ENCODE assay signal across 18 cellular contexts in genomic region chr1:247189981-247190798, GRCh38.
"Had no signal": no experiment of that assay in that cellular context is flagged by ENCODE, and none has a peak within 500 bp of the region (broad histone marks: within the 10 kb centered on the region; RNA-seq: fewer than 3 reads in every experiment).

No MANE protein-coding gene starts in this region.

- H3K27ac ChIP-seq: esophagus muscularis mucosa, heart right ventricle, left ventricle myocardium inferior, thyroid gland had no signal

- H3K27ac Mint-ChIP-seq: activated CD4-positive, alpha-beta T cell treated with anti-CD3 and anti-CD28 coated beads, Interleukin-2, amount 10 ng/mL, durations not matched to agents 24 days and 14 days; activated CD8-positive, alpha-beta T cell treated with anti-CD3 and anti-CD28 coated beads, Interleukin-2, amount 10 ng/mL, durations not matched to agents 7 days and 5 days; activated naive CD4-positive, alpha-beta T cell treated with anti-CD3 and anti-CD28 coated beads, Interleukin-2, amount 10 ng/mL, durations not matched to agents 7 days and 5 days; activated naive CD8-positive, alpha-beta T cell treated with anti-CD3 and anti-CD28 coated beads, Interleukin-2, amount 50 U/mL, for 24 hours; activated T-cell treated with anti-CD3 and anti-CD28 coated beads, Interleukin-2, amount 50 U/mL, for 24 hours; immature natural killer cell; memory B cell; stimulated activated naive B cell treated with anti-CD40 and anti-IgM and Interleukin-4, amounts not matched to agents 10 μg/mL and 1 μg/mL and 100 μg/mL, for 72 hours had no signal

- H3K27me3 Mint-ChIP-seq: activated CD4-positive, alpha-beta T cell treated with anti-CD3 and anti-CD28 coated beads, Interleukin-2, amount 10 ng/mL, durations not matched to agents 24 days and 14 days; activated naive CD4-positive, alpha-beta T cell treated with anti-CD3 and anti-CD28 coated beads, Interleukin-2, amount 10 ng/mL, durations not matched to agents 7 days and 5 days; activated naive CD8-positive, alpha-beta T cell treated with anti-CD3 and anti-CD28 coated beads, Interleukin-2, amount 50 U/mL, for 24 hours; activated T-cell treated with anti-CD3 and anti-CD28 coated beads, Interleukin-2, amount 50 U/mL, for 24 hours; memory B cell; naive B cell; stimulated activated naive B cell treated with anti-CD40 and anti-IgM and Interleukin-4, amounts not matched to agents 10 μg/mL and 1 μg/mL and 100 μg/mL, for 72 hours had no signal

- H3K27me3 ChIP-seq: esophagus muscularis mucosa, heart right ventricle, thyroid gland had no signal

- H3K4me3 Mint-ChIP-seq: activated CD4-positive, alpha-beta T cell treated with anti-CD3 and anti-CD28 coated beads, Interleukin-2, amount 10 ng/mL, durations not matched to agents 24 days and 14 days; activated CD8-positive, alpha-beta T cell treated with anti-CD3 and anti-CD28 coated beads, Interleukin-2, amount 10 ng/mL, durations not matched to agents 7 days and 5 days; activated naive CD4-positive, alpha-beta T cell treated with anti-CD3 and anti-CD28 coated beads, Interleukin-2, amount 10 ng/mL, durations not matched to agents 7 days and 5 days; activated naive CD8-positive, alpha-beta T cell treated with anti-CD3 and anti-CD28 coated beads, Interleukin-2, amount 50 U/mL, for 24 hours; activated T-cell treated with anti-CD3 and anti-CD28 coated beads, Interleukin-2, amount 50 U/mL, for 24 hours; immature natural killer cell; naive B cell; neural crest cell; stimulated activated naive B cell treated with anti-CD40 and anti-IgM and Interleukin-4, amounts not matched to agents 10 μg/mL and 1 μg/mL and 100 μg/mL, for 72 hours had no signal

- H3K4me1 ChIP-seq: esophagus muscularis mucosa, heart right ventricle, left ventricle myocardium inferior, thyroid gland had no signal

- H3K9me3 ChIP-seq: thyroid gland had no signal

- ATAC-seq: activated CD8-positive, alpha-beta T cell treated with anti-CD3 and anti-CD28 coated beads, Interleukin-2, amount 10 ng/mL, durations not matched to agents 7 days and 5 days; activated naive CD8-positive, alpha-beta T cell treated with anti-CD3 and anti-CD28 coated beads, Interleukin-2, amount 50 U/mL, for 24 hours; heart right ventricle; stimulated activated naive B cell treated with anti-CD40 and anti-IgM and Interleukin-4, amounts not matched to agents 10 μg/mL and 1 μg/mL and 100 μg/mL, for 72 hours had no signal

- H3K4me3 ChIP-seq: esophagus muscularis mucosa, heart right ventricle, left ventricle myocardium inferior, thyroid gland had no signal

- H3K4me1 Mint-ChIP-seq: activated CD4-positive, alpha-beta T cell treated with anti-CD3 and anti-CD28 coated beads, Interleukin-2, amount 10 ng/mL, durations not matched to agents 24 days and 14 days; memory B cell; naive B cell; neural crest cell; stimulated activated naive B cell treated with anti-CD40 and anti-IgM and Interleukin-4, amounts not matched to agents 10 μg/mL and 1 μg/mL and 100 μg/mL, for 72 hours had no signal

- DNase-seq: activated CD4-positive, alpha-beta T cell treated with anti-CD3 and anti-CD28 coated beads, Interleukin-2, amount 10 ng/mL, durations not matched to agents 24 days and 14 days; activated CD8-positive, alpha-beta T cell treated with anti-CD3 and anti-CD28 coated beads, Interleukin-2, amount 10 ng/mL, durations not matched to agents 7 days and 5 days; activated naive CD4-positive, alpha-beta T cell treated with anti-CD3 and anti-CD28 coated beads, Interleukin-2, amount 10 ng/mL, durations not matched to agents 7 days and 5 days; activated naive CD8-positive, alpha-beta T cell treated with anti-CD3 and anti-CD28 coated beads, Interleukin-2, amount 50 U/mL, for 24 hours; activated T-cell treated with anti-CD3 and anti-CD28 coated beads, Interleukin-2, amount 50 U/mL, for 24 hours; aorta; cortex of kidney; heart right ventricle; immature natural killer cell; kidney glomerular epithelial cell; left ventricle myocardium inferior; naive B cell; retina; stimulated activated naive B cell treated with anti-CD40 and anti-IgM and Interleukin-4, amounts not matched to agents 10 μg/mL and 1 μg/mL and 100 μg/mL, for 72 hours; thyroid gland had no signal
